Comparison of ENCODE assay signal across 16 cellular contexts in genomic region chr20:50596694-50597021, GRCh38.
"Had no signal": no experiment of that assay in that cellular context is flagged by ENCODE, and none has a peak within 500 bp of the region (broad histone marks: within the 10 kb centered on the region; RNA-seq: fewer than 3 reads in every experiment).

No MANE protein-coding gene starts in this region.

- H3K36me3 Mint-ChIP-seq: activated naive CD4-positive, alpha-beta T cell treated with anti-CD3 and anti-CD28 coated beads, Interleukin-2, amount 10 ng/mL, durations not matched to agents 7 days and 5 days had no signal

- ATAC-seq: activated naive CD8-positive, alpha-beta T cell treated with anti-CD3 and anti-CD28 coated beads, Interleukin-2, amount 50 U/mL, for 24 hours; stimulated activated naive CD8-positive, alpha-beta T cell treated with anti-CD3 and anti-CD28 coated beads, Interleukin-15, amount 100 ng/mL, for 72 hours had no signal

- H3K4me3 ChIP-seq: lower lobe of right lung, mucosa of descending colon, tibial artery had no signal

- H3K27ac Mint-ChIP-seq: activated naive CD8-positive, alpha-beta T cell treated with anti-CD3 and anti-CD28 coated beads, Interleukin-2, amount 50 U/mL, for 24 hours; T-helper 1 cell treated with Interleukin-12 subunit alpha and Interleukin-12 subunit beta and Interleukin-4 antibody, amounts not matched to agents 30 μg/mL and 1 μg/mL, for 36 hours had no signal

- DNase-seq: activated CD4-positive, alpha-beta T cell treated with anti-CD3 and anti-CD28 coated beads for 4 hours; activated CD4-positive, alpha-beta T cell treated with anti-CD3 and anti-CD28 coated beads, Interleukin-2, amount 50 U/mL, for 48 hours; activated CD4-positive, CD25-positive, alpha-beta regulatory T cell; activated CD8-positive, alpha-beta memory T cell treated with anti-CD3 and anti-CD28 coated beads, Interleukin-2, amount 50 U/mL, for 48 hours; activated effector memory CD4-positive, alpha-beta T cell treated with Interleukin-2 at 50 U/mL for 16 hours; activated naive CD4-positive, alpha-beta T cell treated with anti-CD3 and anti-CD28 coated beads, Interleukin-2, amount 10 ng/mL, durations not matched to agents 7 days and 5 days; activated naive CD8-positive, alpha-beta T cell treated with anti-CD3 and anti-CD28 coated beads, Interleukin-2, amount 50 U/mL, for 24 hours; foreskin fibroblast; lower lobe of right lung; mucosa of descending colon; nephron progenitor cell; stimulated activated CD4-positive, alpha-beta T cell treated with anti-CD3 and anti-CD28 coated beads, Interleukin-4, amount 100 ng/mL, for 24 hours; stimulated activated naive CD8-positive, alpha-beta T cell treated with anti-CD3 and anti-CD28 coated beads, Interleukin-15, amount 100 ng/mL, for 72 hours; T1000; tibial artery had no signal

- H3K27me3 Mint-ChIP-seq: stimulated activated naive CD8-positive, alpha-beta T cell treated with anti-CD3 and anti-CD28 coated beads, Interleukin-15, amount 100 ng/mL, for 72 hours had no signal

- H3K9me3 ChIP-seq: lower lobe of right lung, mucosa of descending colon, tibial artery had no signal

- H3K27ac ChIP-seq: lower lobe of right lung, tibial artery had no signal

- H3K4me3 Mint-ChIP-seq: activated naive CD4-positive, alpha-beta T cell treated with anti-CD3 and anti-CD28 coated beads, Interleukin-2, amount 10 ng/mL, durations not matched to agents 7 days and 5 days; activated naive CD8-positive, alpha-beta T cell treated with anti-CD3 and anti-CD28 coated beads, Interleukin-2, amount 50 U/mL, for 24 hours; stimulated activated naive CD8-positive, alpha-beta T cell treated with anti-CD3 and anti-CD28 coated beads, Interleukin-15, amount 100 ng/mL, for 72 hours; T-helper 1 cell treated with Interleukin-12 subunit alpha and Interleukin-12 subunit beta and Interleukin-4 antibody, amounts not matched to agents 30 μg/mL and 1 μg/mL, for 36 hours had no signal

- H3K9me3 Mint-ChIP-seq: activated naive CD4-positive, alpha-beta T cell treated with anti-CD3 and anti-CD28 coated beads, Interleukin-2, amount 10 ng/mL, durations not matched to agents 7 days and 5 days; activated naive CD8-positive, alpha-beta T cell treated with anti-CD3 and anti-CD28 coated beads, Interleukin-2, amount 50 U/mL, for 24 hours; nephron progenitor cell; stimulated activated naive CD8-positive, alpha-beta T cell treated with anti-CD3 and anti-CD28 coated beads, Interleukin-15, amount 100 ng/mL, for 72 hours; T-helper 1 cell treated with Interleukin-12 subunit alpha and Interleukin-12 subunit beta and Interleukin-4 antibody, amounts not matched to agents 30 μg/mL and 1 μg/mL, for 36 hours had no signal

- H3K36me3 ChIP-seq: lower lobe of right lung, tibial artery had no signal

- H3K4me1 Mint-ChIP-seq: activated naive CD4-positive, alpha-beta T cell treated with anti-CD3 and anti-CD28 coated beads, Interleukin-2, amount 10 ng/mL, durations not matched to agents 7 days and 5 days; activated naive CD8-positive, alpha-beta T cell treated with anti-CD3 and anti-CD28 coated beads, Interleukin-2, amount 50 U/mL, for 24 hours had no signal
